ENCODE assay signal across 1 cellular context in the genomic region with DNA sequence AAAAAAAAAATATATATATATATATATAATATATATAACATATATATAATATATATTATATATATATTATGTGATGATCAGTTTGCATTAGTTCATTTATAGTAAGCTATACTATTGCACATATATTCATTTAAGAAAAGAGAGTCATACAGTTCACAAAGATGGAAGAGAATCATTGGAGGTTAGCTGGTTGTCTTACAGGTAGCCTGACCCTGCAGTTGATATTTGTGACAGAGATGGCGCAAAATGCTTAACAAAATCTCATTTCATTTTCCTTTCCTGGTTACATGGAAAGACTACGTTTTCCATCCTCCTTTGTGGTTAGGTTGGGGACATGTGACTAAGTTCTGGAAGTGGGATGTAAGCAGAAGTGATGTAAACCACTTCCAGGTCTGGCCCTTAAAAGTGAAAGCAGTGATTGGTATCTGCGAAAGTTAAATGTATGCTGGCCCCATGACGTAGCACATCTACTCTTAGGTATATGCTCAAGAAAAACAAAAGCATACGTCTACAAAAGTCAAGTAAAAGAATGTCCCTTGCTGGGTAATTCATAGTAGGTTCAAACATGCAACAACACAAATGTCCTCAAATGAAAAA.
TF ChIP-seq lines count a peak whose summit lies in the region.

No MANE protein-coding gene starts in this region.

TF ChIP-seq in K562, 482 proteins besides CTCF, POLR2A, EP300 and RAD21 (continued from another document and continues in another):
- TF ChIP-seq, protein P1, sequence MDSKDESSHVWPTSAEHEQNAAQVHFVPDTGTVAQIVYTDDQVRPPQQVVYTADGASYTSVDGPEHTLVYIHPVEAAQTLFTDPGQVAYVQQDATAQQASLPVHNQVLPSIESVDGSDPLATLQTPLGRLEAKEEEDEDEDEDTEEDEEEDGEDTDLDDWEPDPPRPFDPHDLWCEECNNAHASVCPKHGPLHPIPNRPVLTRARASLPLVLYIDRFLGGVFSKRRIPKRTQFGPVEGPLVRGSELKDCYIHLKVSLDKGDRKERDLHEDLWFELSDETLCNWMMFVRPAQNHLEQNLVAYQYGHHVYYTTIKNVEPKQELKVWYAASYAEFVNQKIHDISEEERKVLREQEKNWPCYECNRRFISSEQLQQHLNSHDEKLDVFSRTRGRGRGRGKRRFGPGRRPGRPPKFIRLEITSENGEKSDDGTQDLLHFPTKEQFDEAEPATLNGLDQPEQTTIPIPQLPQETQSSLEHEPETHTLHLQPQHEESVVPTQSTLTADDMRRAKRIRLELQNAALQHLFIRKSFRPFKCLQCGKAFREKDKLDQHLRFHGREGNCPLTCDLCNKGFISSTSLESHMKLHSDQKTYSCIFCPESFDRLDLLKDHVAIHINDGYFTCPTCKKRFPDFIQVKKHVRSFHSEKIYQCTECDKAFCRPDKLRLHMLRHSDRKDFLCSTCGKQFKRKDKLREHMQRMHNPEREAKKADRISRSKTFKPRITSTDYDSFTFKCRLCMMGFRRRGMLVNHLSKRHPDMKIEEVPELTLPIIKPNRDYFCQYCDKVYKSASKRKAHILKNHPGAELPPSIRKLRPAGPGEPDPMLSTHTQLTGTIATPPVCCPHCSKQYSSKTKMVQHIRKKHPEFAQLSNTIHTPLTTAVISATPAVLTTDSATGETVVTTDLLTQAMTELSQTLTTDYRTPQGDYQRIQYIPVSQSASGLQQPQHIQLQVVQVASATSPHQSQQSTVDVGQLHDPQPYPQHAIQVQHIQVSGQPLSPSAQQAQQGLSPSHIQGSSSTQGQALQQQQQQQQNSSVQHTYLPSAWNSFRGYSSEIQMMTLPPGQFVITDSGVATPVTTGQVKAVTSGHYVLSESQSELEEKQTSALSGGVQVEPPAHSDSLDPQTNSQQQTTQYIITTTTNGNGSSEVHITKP (IDR thresholded peaks at IDR 0.05; ENCODE audit: partially characterized antibody) = peak; percentile 13
- TF ChIP-seq HDAC8 (tag; IDR thresholded peaks at IDR 0.05) (no peak), SPI1 (IDR thresholded peaks at IDR 0.05; ENCODE audit: borderline replicate concordance, low read depth, low read length) (peak; percentile 29; the same call in 1 of the 2 replicates), KLF13 (tag; IDR thresholded peaks at IDR 0.05; ENCODE audit: borderline replicate concordance, low read depth) (no peak), SETDB1 (IDR thresholded peaks at IDR 0.05; ENCODE audit: low read length) (no peak), MED1 (CRISPR knock-in tag; IDR thresholded peaks at IDR 0.05; ENCODE audit: borderline replicate concordance) (no peak), SRF (CRISPR knock-in tag; IDR thresholded peaks at IDR 0.05) (no peak), ZNF212 (CRISPR knock-in tag; IDR thresholded peaks at IDR 0.05) (no peak), FOXP1 (CRISPR knock-in tag; IDR thresholded peaks at IDR 0.05) (no peak), SIN3A (IDR thresholded peaks at IDR 0.05; ENCODE audit: borderline replicate concordance in 2 of 2, control insufficient read depth in 1 of 2, low read depth in 2 of 2, low read length in 2 of 2) (no peak), CREB1 (IDR thresholded peaks at IDR 0.05) (peak; percentile 55; the same call in 1 of the 2 replicates), CREB1 (CRISPR knock-in tag; IDR thresholded peaks at IDR 0.05) (peak; percentile 9; the same call in 1 of the 2 replicates), POLR3G (IDR thresholded peaks at IDR 0.05; ENCODE audit: extremely low read depth, insufficient read length, insufficient replicate concordance) (no peak), GABPB2 (CRISPR knock-in tag; conservative IDR thresholded peaks at IDR 0.05) (no peak), SP1 (CRISPR knock-in tag; IDR thresholded peaks at IDR 0.05) (no peak), PML (IDR thresholded peaks at IDR 0.05; ENCODE audit: low read length) (no peak), TCF7L2 (IDR thresholded peaks at IDR 0.05; ENCODE audit: low read depth, low read length) (no peak)
- TF ChIP-seq, protein P2, sequence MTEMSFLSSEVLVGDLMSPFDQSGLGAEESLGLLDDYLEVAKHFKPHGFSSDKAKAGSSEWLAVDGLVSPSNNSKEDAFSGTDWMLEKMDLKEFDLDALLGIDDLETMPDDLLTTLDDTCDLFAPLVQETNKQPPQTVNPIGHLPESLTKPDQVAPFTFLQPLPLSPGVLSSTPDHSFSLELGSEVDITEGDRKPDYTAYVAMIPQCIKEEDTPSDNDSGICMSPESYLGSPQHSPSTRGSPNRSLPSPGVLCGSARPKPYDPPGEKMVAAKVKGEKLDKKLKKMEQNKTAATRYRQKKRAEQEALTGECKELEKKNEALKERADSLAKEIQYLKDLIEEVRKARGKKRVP (CRISPR knock-in tag; IDR thresholded peaks at IDR 0.05) = no peak
- TF ChIP-seq, protein P3, sequence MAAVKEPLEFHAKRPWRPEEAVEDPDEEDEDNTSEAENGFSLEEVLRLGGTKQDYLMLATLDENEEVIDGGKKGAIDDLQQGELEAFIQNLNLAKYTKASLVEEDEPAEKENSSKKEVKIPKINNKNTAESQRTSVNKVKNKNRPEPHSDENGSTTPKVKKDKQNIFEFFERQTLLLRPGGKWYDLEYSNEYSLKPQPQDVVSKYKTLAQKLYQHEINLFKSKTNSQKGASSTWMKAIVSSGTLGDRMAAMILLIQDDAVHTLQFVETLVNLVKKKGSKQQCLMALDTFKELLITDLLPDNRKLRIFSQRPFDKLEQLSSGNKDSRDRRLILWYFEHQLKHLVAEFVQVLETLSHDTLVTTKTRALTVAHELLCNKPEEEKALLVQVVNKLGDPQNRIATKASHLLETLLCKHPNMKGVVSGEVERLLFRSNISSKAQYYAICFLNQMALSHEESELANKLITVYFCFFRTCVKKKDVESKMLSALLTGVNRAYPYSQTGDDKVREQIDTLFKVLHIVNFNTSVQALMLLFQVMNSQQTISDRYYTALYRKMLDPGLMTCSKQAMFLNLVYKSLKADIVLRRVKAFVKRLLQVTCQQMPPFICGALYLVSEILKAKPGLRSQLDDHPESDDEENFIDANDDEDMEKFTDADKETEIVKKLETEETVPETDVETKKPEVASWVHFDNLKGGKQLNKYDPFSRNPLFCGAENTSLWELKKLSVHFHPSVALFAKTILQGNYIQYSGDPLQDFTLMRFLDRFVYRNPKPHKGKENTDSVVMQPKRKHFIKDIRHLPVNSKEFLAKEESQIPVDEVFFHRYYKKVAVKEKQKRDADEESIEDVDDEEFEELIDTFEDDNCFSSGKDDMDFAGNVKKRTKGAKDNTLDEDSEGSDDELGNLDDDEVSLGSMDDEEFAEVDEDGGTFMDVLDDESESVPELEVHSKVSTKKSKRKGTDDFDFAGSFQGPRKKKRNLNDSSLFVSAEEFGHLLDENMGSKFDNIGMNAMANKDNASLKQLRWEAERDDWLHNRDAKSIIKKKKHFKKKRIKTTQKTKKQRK (IDR thresholded peaks at IDR 0.05; ENCODE audit: borderline replicate concordance, low read depth, low read length) = no peak
- TF ChIP-seq, protein P4, sequence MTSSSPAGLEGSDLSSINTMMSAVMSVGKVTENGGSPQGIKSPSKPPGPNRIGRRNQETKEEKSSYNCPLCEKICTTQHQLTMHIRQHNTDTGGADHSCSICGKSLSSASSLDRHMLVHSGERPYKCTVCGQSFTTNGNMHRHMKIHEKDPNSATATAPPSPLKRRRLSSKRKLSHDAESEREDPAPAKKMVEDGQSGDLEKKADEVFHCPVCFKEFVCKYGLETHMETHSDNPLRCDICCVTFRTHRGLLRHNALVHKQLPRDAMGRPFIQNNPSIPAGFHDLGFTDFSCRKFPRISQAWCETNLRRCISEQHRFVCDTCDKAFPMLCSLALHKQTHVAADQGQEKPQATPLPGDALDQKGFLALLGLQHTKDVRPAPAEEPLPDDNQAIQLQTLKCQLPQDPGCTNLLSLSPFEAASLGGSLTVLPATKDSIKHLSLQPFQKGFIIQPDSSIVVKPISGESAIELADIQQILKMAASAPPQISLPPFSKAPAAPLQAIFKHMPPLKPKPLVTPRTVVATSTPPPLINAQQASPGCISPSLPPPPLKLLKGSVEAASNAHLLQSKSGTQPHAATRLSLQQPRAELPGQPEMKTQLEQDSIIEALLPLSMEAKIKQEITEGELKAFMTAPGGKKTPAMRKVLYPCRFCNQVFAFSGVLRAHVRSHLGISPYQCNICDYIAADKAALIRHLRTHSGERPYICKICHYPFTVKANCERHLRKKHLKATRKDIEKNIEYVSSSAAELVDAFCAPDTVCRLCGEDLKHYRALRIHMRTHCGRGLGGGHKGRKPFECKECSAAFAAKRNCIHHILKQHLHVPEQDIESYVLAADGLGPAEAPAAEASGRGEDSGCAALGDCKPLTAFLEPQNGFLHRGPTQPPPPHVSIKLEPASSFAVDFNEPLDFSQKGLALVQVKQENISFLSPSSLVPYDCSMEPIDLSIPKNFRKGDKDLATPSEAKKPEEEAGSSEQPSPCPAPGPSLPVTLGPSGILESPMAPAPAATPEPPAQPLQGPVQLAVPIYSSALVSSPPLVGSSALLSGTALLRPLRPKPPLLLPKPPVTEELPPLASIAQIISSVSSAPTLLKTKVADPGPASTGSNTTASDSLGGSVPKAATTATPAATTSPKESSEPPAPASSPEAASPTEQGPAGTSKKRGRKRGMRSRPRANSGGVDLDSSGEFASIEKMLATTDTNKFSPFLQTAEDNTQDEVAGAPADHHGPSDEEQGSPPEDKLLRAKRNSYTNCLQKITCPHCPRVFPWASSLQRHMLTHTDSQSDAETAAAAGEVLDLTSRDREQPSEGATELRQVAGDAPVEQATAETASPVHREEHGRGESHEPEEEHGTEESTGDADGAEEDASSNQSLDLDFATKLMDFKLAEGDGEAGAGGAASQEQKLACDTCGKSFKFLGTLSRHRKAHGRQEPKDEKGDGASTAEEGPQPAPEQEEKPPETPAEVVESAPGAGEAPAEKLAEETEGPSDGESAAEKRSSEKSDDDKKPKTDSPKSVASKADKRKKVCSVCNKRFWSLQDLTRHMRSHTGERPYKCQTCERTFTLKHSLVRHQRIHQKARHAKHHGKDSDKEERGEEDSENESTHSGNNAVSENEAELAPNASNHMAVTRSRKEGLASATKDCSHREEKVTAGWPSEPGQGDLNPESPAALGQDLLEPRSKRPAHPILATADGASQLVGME (CRISPR knock-in tag; IDR thresholded peaks at IDR 0.05) = no peak
- TF ChIP-seq, protein P5, sequence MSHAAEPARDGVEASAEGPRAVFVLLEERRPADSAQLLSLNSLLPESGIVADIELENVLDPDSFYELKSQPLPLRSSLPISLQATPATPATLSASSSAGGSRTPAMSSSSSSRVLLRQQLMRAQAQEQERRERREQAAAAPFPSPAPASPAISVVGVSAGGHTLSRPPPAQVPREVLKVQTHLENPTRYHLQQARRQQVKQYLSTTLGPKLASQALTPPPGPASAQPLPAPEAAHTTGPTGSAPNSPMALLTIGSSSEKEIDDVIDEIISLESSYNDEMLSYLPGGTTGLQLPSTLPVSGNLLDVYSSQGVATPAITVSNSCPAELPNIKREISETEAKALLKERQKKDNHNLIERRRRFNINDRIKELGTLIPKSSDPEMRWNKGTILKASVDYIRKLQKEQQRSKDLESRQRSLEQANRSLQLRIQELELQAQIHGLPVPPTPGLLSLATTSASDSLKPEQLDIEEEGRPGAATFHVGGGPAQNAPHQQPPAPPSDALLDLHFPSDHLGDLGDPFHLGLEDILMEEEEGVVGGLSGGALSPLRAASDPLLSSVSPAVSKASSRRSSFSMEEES (CRISPR knock-in tag; IDR thresholded peaks at IDR 0.05) = 0 out of 2 replicates have a peak, but pooled peaks have one; percentile 6
- TF ChIP-seq, protein P6, sequence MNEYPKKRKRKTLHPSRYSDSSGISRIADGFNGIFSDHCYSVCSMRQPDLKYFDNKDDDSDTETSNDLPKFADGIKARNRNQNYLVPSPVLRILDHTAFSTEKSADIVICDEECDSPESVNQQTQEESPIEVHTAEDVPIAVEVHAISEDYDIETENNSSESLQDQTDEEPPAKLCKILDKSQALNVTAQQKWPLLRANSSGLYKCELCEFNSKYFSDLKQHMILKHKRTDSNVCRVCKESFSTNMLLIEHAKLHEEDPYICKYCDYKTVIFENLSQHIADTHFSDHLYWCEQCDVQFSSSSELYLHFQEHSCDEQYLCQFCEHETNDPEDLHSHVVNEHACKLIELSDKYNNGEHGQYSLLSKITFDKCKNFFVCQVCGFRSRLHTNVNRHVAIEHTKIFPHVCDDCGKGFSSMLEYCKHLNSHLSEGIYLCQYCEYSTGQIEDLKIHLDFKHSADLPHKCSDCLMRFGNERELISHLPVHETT (CRISPR knock-in tag; conservative IDR thresholded peaks at IDR 0.05 in 1 of 2, IDR thresholded peaks at IDR 0.05 in 1 of 2) = no peak
- TF ChIP-seq, protein P7, sequence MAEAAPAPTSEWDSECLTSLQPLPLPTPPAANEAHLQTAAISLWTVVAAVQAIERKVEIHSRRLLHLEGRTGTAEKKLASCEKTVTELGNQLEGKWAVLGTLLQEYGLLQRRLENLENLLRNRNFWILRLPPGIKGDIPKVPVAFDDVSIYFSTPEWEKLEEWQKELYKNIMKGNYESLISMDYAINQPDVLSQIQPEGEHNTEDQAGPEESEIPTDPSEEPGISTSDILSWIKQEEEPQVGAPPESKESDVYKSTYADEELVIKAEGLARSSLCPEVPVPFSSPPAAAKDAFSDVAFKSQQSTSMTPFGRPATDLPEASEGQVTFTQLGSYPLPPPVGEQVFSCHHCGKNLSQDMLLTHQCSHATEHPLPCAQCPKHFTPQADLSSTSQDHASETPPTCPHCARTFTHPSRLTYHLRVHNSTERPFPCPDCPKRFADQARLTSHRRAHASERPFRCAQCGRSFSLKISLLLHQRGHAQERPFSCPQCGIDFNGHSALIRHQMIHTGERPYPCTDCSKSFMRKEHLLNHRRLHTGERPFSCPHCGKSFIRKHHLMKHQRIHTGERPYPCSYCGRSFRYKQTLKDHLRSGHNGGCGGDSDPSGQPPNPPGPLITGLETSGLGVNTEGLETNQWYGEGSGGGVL (CRISPR knock-in tag; IDR thresholded peaks at IDR 0.05) = no peak
- TF ChIP-seq, protein P8, sequence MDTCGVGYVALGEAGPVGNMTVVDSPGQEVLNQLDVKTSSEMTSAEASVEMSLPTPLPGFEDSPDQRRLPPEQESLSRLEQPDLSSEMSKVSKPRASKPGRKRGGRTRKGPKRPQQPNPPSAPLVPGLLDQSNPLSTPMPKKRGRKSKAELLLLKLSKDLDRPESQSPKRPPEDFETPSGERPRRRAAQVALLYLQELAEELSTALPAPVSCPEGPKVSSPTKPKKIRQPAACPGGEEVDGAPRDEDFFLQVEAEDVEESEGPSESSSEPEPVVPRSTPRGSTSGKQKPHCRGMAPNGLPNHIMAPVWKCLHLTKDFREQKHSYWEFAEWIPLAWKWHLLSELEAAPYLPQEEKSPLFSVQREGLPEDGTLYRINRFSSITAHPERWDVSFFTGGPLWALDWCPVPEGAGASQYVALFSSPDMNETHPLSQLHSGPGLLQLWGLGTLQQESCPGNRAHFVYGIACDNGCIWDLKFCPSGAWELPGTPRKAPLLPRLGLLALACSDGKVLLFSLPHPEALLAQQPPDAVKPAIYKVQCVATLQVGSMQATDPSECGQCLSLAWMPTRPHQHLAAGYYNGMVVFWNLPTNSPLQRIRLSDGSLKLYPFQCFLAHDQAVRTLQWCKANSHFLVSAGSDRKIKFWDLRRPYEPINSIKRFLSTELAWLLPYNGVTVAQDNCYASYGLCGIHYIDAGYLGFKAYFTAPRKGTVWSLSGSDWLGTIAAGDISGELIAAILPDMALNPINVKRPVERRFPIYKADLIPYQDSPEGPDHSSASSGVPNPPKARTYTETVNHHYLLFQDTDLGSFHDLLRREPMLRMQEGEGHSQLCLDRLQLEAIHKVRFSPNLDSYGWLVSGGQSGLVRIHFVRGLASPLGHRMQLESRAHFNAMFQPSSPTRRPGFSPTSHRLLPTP (IDR thresholded peaks at IDR 0.05; ENCODE audit: borderline replicate concordance, extremely low read depth, insufficient read length) = no peak
